14 cellular contexts compared by ENCODE assay signal in the genomic region with DNA sequence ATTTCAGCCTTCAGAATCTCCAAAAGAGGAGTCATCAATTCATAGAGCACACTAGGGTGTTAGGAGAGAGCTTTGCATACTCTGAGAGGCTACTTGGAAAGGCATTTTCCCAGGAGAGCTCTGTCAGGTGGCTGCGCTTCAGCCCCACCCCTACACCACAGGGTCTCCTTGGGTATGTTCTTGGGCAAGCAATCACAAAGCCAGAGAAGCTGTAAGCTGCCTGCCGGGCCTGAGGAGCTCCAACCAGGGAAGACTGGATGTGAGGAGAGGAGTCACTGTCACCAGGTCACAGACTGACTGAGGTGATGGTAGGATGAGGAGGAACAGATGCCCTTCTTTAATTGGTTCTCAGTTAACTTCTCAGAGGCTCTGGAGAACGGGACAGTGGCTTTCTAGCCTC. TPM values are rescaled to one million over a fixed set of nuclear protein-coding genes. Genes with fewer than 3 reads are reported as not detected.
DNase-seq lines count a peak whose midpoint lies in the region; ATAC-seq and TF ChIP-seq lines count a peak whose summit lies in the region.
"Had no signal": no experiment of that assay in that cellular context is flagged by ENCODE, and none has a peak within 500 bp of the region (broad histone marks: within the 10 kb centered on the region; RNA-seq: fewer than 3 reads in every experiment).

No MANE protein-coding gene starts in this region.

- POLR2A ChIA-PET in Caco-2 (lab: Charles Lee) = no interaction called here
- POLR2A ChIA-PET in WTC11 (lab: Charles Lee) = no interaction called here

- intact Hi-C loops in Caco-2 (cut with micrococcal nuclease; ENCODE audit: unreplicated experiment) = no loop called here
- intact Hi-C loops in sigmoid colon (cut with DNase I) = no loop called here

- TSS peak; percentile 21 for BruUV-seq in Caco-2 (replicated peaks; lab: Mats Ljungman, UMichigan)

- no peak overlapping the region for H3K27ac ChIP-seq in sigmoid colon
- H3K27ac ChIP-seq: BLaER1 had no signal

- peak overlapping the region; percentile 55 for H3K27ac Mint-ChIP-seq in activated T-cell treated with anti-CD3 and anti-CD28 coated beads, Interleukin-2, amount 50 U/mL, for 24 hours
- no peak overlapping the region for H3K27ac Mint-ChIP-seq in Caco-2 (ENCODE audit: unreplicated experiment)
- no peak overlapping the region for H3K27ac Mint-ChIP-seq in WTC11
- H3K27ac Mint-ChIP-seq: HFFc6 had no signal

- no peaks in the 10 kb centered on the region for H3K9me3 ChIP-seq in Caco-2
- H3K9me3 ChIP-seq in sigmoid colon = no peaks in the 10 kb centered on the region
- H3K9me3 ChIP-seq: BLaER1 had no signal

- H3K27me3 ChIP-seq in Caco-2 (replicated peaks; ENCODE audit: control insufficient read depth, insufficient read depth, low read length) (no peaks in the 10 kb centered on the region), sigmoid colon (no peaks in the 10 kb centered on the region)
- H3K27me3 ChIP-seq: BLaER1 had no signal

- no peak for TF ChIP-seq POLR2A in sigmoid colon (IDR thresholded peaks at IDR 0.05)

- no peak overlapping the region for H3K4me3 Mint-ChIP-seq in activated T-cell treated with anti-CD3 and anti-CD28 coated beads, Interleukin-2, amount 50 U/mL, for 24 hours
- no peak overlapping the region for H3K4me3 Mint-ChIP-seq in Caco-2 (ENCODE audit: unreplicated experiment)
- H3K4me3 Mint-ChIP-seq in WTC11 = no peak overlapping the region
- H3K4me3 Mint-ChIP-seq: CD8-positive, alpha-beta memory T cell; HFFc6 had no signal

- no peaks in the 10 kb centered on the region for H3K4me1 ChIP-seq in Caco-2
- no peaks in the 10 kb centered on the region for H3K4me1 ChIP-seq in sigmoid colon

- CTCF ChIA-PET in Caco-2 (lab: Charles Lee) (no interaction called here), WTC11 (lab: Charles Lee) (no interaction called here)

- ATAC-seq in WTC11 = peak; percentile 20; the same call in 1 of the 2 replicates

- no peak for TF ChIP-seq EP300 in sigmoid colon (IDR thresholded peaks at IDR 0.05)

- no peak overlapping the region for H3K4me3 ChIP-seq in Caco-2 (ENCODE audit: low read depth, low read length)
- H3K4me3 ChIP-seq in sigmoid colon = no peak overlapping the region
- H3K4me3 ChIP-seq: BLaER1 had no signal

- no peak for DNase-seq in activated T-cell treated with anti-CD3 and anti-CD28 coated beads, Interleukin-2, amount 50 U/mL, for 24 hours
- no peak for DNase-seq in activated T-cell treated with anti-CD3 and anti-CD28 coated beads, Interleukin-2, amount 50 U/mL, for 48 hours
- DNase-seq in Caco-2 (no peak), WTC11 (ENCODE audit: low spot score) (no peak), sigmoid colon (peak; percentile 46), HK-2 (ENCODE audit: unreplicated experiment) (no peak), G401 (ENCODE audit: low spot score) (no peak)
- DNase-seq: 8988T; AML-193; CD8-positive, alpha-beta memory T cell; DMS53; HCEC 1CT; HFFc6 had no signal

- WGBS in sigmoid colon, 2 donors = 90 to 93% methylated on average over 3 of the region's 3 CpGs

- no peaks in the 10 kb centered on the region for H3K9me3 Mint-ChIP-seq in activated T-cell treated with anti-CD3 and anti-CD28 coated beads, Interleukin-2, amount 50 U/mL, for 24 hours
- no peaks in the 10 kb centered on the region for H3K9me3 Mint-ChIP-seq in Caco-2 (ENCODE audit: unreplicated experiment)
- H3K9me3 Mint-ChIP-seq in WTC11 = 0 out of 2 replicates have a peak, but pooled peaks cover 3% of the 10 kb centered on the region
- H3K9me3 Mint-ChIP-seq: CD8-positive, alpha-beta memory T cell; HFFc6 had no signal

- H3K36me3 ChIP-seq in Caco-2 (ENCODE audit: control insufficient read depth, insufficient read depth, low read length) = 0 out of 2 replicates have a peak, but pooled peaks cover 2% of the 10 kb centered on the region
- peaks cover 14 to 77% (median 52%) of the 10 kb centered on the region in 4 donors for H3K36me3 ChIP-seq in sigmoid colon

- no peaks in the 10 kb centered on the region for H3K27me3 Mint-ChIP-seq in activated T-cell treated with anti-CD3 and anti-CD28 coated beads, Interleukin-2, amount 50 U/mL, for 24 hours
- H3K27me3 Mint-ChIP-seq in Caco-2 (ENCODE audit: insufficient read depth, unreplicated experiment) = no peaks in the 10 kb centered on the region
- H3K27me3 Mint-ChIP-seq in WTC11 (ENCODE audit: low read depth) = no peaks in the 10 kb centered on the region

- H3K36me3 Mint-ChIP-seq in activated T-cell treated with anti-CD3 and anti-CD28 coated beads, Interleukin-2, amount 50 U/mL, for 24 hours (ENCODE audit: low read depth) = peaks cover 98% of the 10 kb centered on the region
- H3K36me3 Mint-ChIP-seq in Caco-2 (ENCODE audit: insufficient read depth, unreplicated experiment) (peaks cover 75% of the 10 kb centered on the region), WTC11 (peaks cover 70% of the 10 kb centered on the region)

- H3K4me1 Mint-ChIP-seq in activated T-cell treated with anti-CD3 and anti-CD28 coated beads, Interleukin-2, amount 50 U/mL, for 24 hours (ENCODE audit: low read depth) = peaks cover 6% of the 10 kb centered on the region
- no peaks in the 10 kb centered on the region for H3K4me1 Mint-ChIP-seq in Caco-2 (ENCODE audit: low read depth, unreplicated experiment)
- H3K4me1 Mint-ChIP-seq in WTC11 = peaks cover 3% of the 10 kb centered on the region

- in situ Hi-C loops in G401 (cut with HindIII; ENCODE audit: low sequenced_read_pairs) = no loop called here

- TF ChIP-seq CTCF in Caco-2 (IDR thresholded peaks at IDR 0.05; ENCODE audit: insufficient read depth in 1 of 2, low read depth in 1 of 2, low read length in 1 of 2, severe bottlenecking in 1 of 2, unreplicated experiment in 1 of 2) = no peak
- no peak for TF ChIP-seq CTCF in WTC11 (IDR thresholded peaks at IDR 0.05)
- TF ChIP-seq CTCF in sigmoid colon (IDR thresholded peaks at IDR 0.05) = no peak

TF ChIP-seq in WTC11, 78 proteins besides CTCF, POLR2A, EP300 and RAD21:
- TF ChIP-seq ZNF121 (CRISPR knock-in tag; IDR thresholded peaks at IDR 0.05) = no peak
- no peak for TF ChIP-seq OVOL2 (CRISPR knock-in tag; IDR thresholded peaks at IDR 0.05; ENCODE audit: borderline replicate concordance)
- no peak for TF ChIP-seq ELF4 (CRISPR knock-in tag; IDR thresholded peaks at IDR 0.05; ENCODE audit: low read depth)
- no peak for TF ChIP-seq HMGA2 (CRISPR knock-in tag; IDR thresholded peaks at IDR 0.05)
- no peak for TF ChIP-seq GABPB1 (CRISPR knock-in tag; IDR thresholded peaks at IDR 0.05)
- TF ChIP-seq TEAD1 (CRISPR knock-in tag; IDR thresholded peaks at IDR 0.05) = no peak
- TF ChIP-seq, protein P1, sequence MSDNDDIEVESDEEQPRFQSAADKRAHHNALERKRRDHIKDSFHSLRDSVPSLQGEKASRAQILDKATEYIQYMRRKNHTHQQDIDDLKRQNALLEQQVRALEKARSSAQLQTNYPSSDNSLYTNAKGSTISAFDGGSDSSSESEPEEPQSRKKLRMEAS (CRISPR knock-in tag; IDR thresholded peaks at IDR 0.05) = no peak
- no peak for TF ChIP-seq NR3C1 (CRISPR knock-in tag; conservative IDR thresholded peaks at IDR 0.05; ENCODE audit: low read depth)
TF ChIP-seq in WTC11: peak in this region for 0.

RNA-seq across cellular contexts. Expression of a gene that starts 9.8 kb away (rescaled TPM):
- 1,548 and 1,562 TPM in 2 replicates for total RNA-seq in Caco-2 (2022)
- 2,455 to 2,509 TPM (median 2,505 TPM) in 3 replicates for total RNA-seq in WTC11 (2021)
- total RNA-seq in sigmoid colon = 1,000 to 10,000 TPM; 1,024 to 1,538 (median 1,324) TPM
- 1,000 to 10,000 TPM; 1,714 to 2,115 (median 1,937) TPM for polyA plus RNA-seq in sigmoid colon
- 2,014 and 2,296 TPM in 2 replicates for total RNA-seq in G401 (2014; rRNA removed; shearing (Covaris generic))

RNA-seq across cellular contexts. Expression of a gene that starts 13.5 kb away (rescaled TPM):
- total RNA-seq in Caco-2 (2022) (33.1 and 37.7 TPM in 2 replicates), WTC11 (2021) (34.9 to 37.3 TPM (median 36.7 TPM) in 3 replicates), sigmoid colon (10 to 100 TPM; 25.8 to 32.6 (median 27.5) TPM)
- polyA plus RNA-seq in sigmoid colon = 10 to 100 TPM; 33.1 to 39.0 (median 36.4) TPM
- 38.0 and 41.6 TPM in 2 replicates for total RNA-seq in G401 (2014; rRNA removed; shearing (Covaris generic))
